In genomic region chr4:995311-996026, GRCh38 we compare ENCODE assay signal across 2 cellular contexts.
TF ChIP-seq lines count a peak whose summit lies in the region.

No MANE protein-coding gene starts in this region.

TF ChIP-seq in GM23338, 12 proteins besides CTCF, POLR2A, EP300 and RAD21:
- TF ChIP-seq REST (IDR thresholded peaks at IDR 0.05; ENCODE audit: unreplicated experiment) (no peak), ZNF462 (CRISPR knock-in tag; IDR thresholded peaks at IDR 0.05) (no peak), STAT1 (IDR thresholded peaks at IDR 0.05; ENCODE audit: unreplicated experiment) (no peak), CREB1 (CRISPR knock-in tag; IDR thresholded peaks at IDR 0.05; ENCODE audit: low read depth) (no peak), ZNF331 (CRISPR knock-in tag; IDR thresholded peaks at IDR 0.05; ENCODE audit: low read depth) (no peak), ZNF114 (CRISPR knock-in tag; IDR thresholded peaks at IDR 0.05) (no peak), ETS1 (IDR thresholded peaks at IDR 0.05) (no peak), NANOG (IDR thresholded peaks at IDR 0.05; ENCODE audit: borderline replicate concordance) (no peak), EZH2 (IDR thresholded peaks at IDR 0.05; ENCODE audit: low read depth, unreplicated experiment) (no peak)

TF ChIP-seq in K562, 482 proteins besides CTCF, POLR2A, EP300 and RAD21:
- TF ChIP-seq ZBTB7A (IDR thresholded peaks at IDR 0.05; ENCODE audit: borderline replicate concordance, control insufficient read depth, low read depth, low read length), result peak; percentile 39; the same call in 1 of the 2 replicates
- 0 out of 2 replicates have a peak, but pooled peaks have one; percentile 6 for TF ChIP-seq TEAD4 (IDR thresholded peaks at IDR 0.05; ENCODE audit: low read length)
- no peak for TF ChIP-seq TEAD4 (CRISPR knock-in tag; IDR thresholded peaks at IDR 0.05; ENCODE audit: borderline replicate concordance)
- TF ChIP-seq NFRKB (IDR thresholded peaks at IDR 0.05; ENCODE audit: low read depth), result peak; percentile 11; the same call in 1 of the 2 replicates
- 0 out of 2 replicates have a peak, but pooled peaks have one; percentile 17 for TF ChIP-seq E2F3 (CRISPR knock-in tag; IDR thresholded peaks at IDR 0.05)
- 0 out of 2 replicates have a peak, but pooled peaks have one; percentile 10 for TF ChIP-seq ZNF561 (CRISPR knock-in tag; conservative IDR thresholded peaks at IDR 0.05)
- no peak for TF ChIP-seq ZNF324 (CRISPR knock-in tag; IDR thresholded peaks at IDR 0.05)
- peak; percentile 43; the same call in 1 of the 2 replicates for TF ChIP-seq ZBTB17 (CRISPR knock-in tag; IDR thresholded peaks at IDR 0.05)
- TF ChIP-seq HMG20A (CRISPR knock-in tag; conservative IDR thresholded peaks at IDR 0.05), result no peak
- TF ChIP-seq RBFOX2 (IDR thresholded peaks at IDR 0.05; ENCODE audit: low read depth, low read length), result peak; percentile 29; the same call in 1 of the 2 replicates
- TF ChIP-seq FOXO4 (CRISPR knock-in tag; IDR thresholded peaks at IDR 0.05), result 0 out of 2 replicates have a peak, but pooled peaks have one; percentile 22
- no peak for TF ChIP-seq ZNF785 (CRISPR knock-in tag; IDR thresholded peaks at IDR 0.05)
- peak; percentile 14; the same call in 1 of the 2 replicates for TF ChIP-seq RB1 (IDR thresholded peaks at IDR 0.05; ENCODE audit: low read depth)
- TF ChIP-seq PML (IDR thresholded peaks at IDR 0.05; ENCODE audit: low read length), result peak; percentile 41; the same call in 1 of the 2 replicates
- no peak for TF ChIP-seq WHSC1 (IDR thresholded peaks at IDR 0.05; ENCODE audit: low read length)
- no peak for TF ChIP-seq ZNF707 (CRISPR knock-in tag; conservative IDR thresholded peaks at IDR 0.05)
- 0 out of 2 replicates have a peak, but pooled peaks have one; percentile 5 for TF ChIP-seq POLR2AphosphoS5 (IDR thresholded peaks at IDR 0.05; ENCODE audit: control insufficient read depth, insufficient read depth, low read depth, low read length)
- peak; percentile 65 for TF ChIP-seq GTF2B (IDR thresholded peaks at IDR 0.05; ENCODE audit: extremely low read depth, insufficient read length)
